In genomic region chr12:25328082-25328712, GRCh38 we compare ENCODE assay signal across 14 cellular contexts.
DNase-seq lines count a peak whose midpoint lies in the region; ATAC-seq, FAIRE-seq and TF ChIP-seq lines count a peak whose summit lies in the region.
"Had no signal": no experiment of that assay in that cellular context is flagged by ENCODE, and none has a peak within 500 bp of the region (broad histone marks: within the 10 kb centered on the region; RNA-seq: fewer than 3 reads in every experiment).

No MANE protein-coding gene starts in this region.

- DNase-seq in GM19239 (ENCODE audit: insufficient read length, low spot score), result no peak
- peak; percentile 77 for DNase-seq in Karpas-422
- peak; percentile 73 for DNase-seq in astrocyte of the hippocampus (ENCODE audit: low read depth, low spot score)
- DNase-seq in left colon, result no peak
- no peak for DNase-seq in glutamatergic neuron
- DNase-seq in HK-2 (ENCODE audit: unreplicated experiment), result no peak
- no peak for DNase-seq in stomach
- DNase-seq: activated CD4-positive, alpha-beta T cell treated with anti-CD3 and anti-CD28 coated beads, Interleukin-2, amount 10 ng/mL, durations not matched to agents 24 days and 14 days; activated naive CD8-positive, alpha-beta T cell treated with anti-CD3 and anti-CD28 coated beads for 36 hours; gastrocnemius medialis; KBM-7; naive B cell; RPMI8226 had no signal

- H3K9me3 Mint-ChIP-seq in glutamatergic neuron (ENCODE audit: unreplicated experiment), result no peaks in the 10 kb centered on the region
- H3K9me3 Mint-ChIP-seq: activated CD4-positive, alpha-beta T cell treated with anti-CD3 and anti-CD28 coated beads, Interleukin-2, amount 10 ng/mL, durations not matched to agents 24 days and 14 days; activated naive CD8-positive, alpha-beta T cell treated with anti-CD3 and anti-CD28 coated beads for 36 hours; naive B cell had no signal

- H3K36me3 ChIP-seq in Karpas-422 (ENCODE audit: insufficient read depth, low read length) (no peaks in the 10 kb centered on the region), stomach (no peaks in the 10 kb centered on the region)
- H3K36me3 ChIP-seq: gastrocnemius medialis, thoracic aorta had no signal

- FAIRE-seq in GM19239 (lab: Jason Lieb, UNC), result peak; percentile 77

- no peak overlapping the region for H3K27ac Mint-ChIP-seq in glutamatergic neuron (ENCODE audit: unreplicated experiment)
- H3K27ac Mint-ChIP-seq: activated CD4-positive, alpha-beta T cell treated with anti-CD3 and anti-CD28 coated beads, Interleukin-2, amount 10 ng/mL, durations not matched to agents 24 days and 14 days; activated naive CD8-positive, alpha-beta T cell treated with anti-CD3 and anti-CD28 coated beads for 36 hours; naive B cell had no signal

- H3K27me3 ChIP-seq in Karpas-422 (ENCODE audit: low read length) (no peaks in the 10 kb centered on the region), stomach (no peaks in the 10 kb centered on the region)
- H3K27me3 ChIP-seq: gastrocnemius medialis had no signal

- H3K4me1 ChIP-seq in Karpas-422 (ENCODE audit: low read length), result peaks cover 41% of the 10 kb centered on the region
- no peaks in the 10 kb centered on the region for H3K4me1 ChIP-seq in stomach

- H3K9me2 ChIP-seq in Karpas-422 (replicated peaks; ENCODE audit: insufficient read depth, low read length), result no peaks in the 10 kb centered on the region

- no peak for TF ChIP-seq EP300 in stomach (IDR thresholded peaks at IDR 0.05)

- H3K27ac ChIP-seq in Karpas-422 (ENCODE audit: low read length) (no peak overlapping the region), stomach (no peak overlapping the region)
- H3K27ac ChIP-seq: gastrocnemius medialis, thoracic aorta had no signal

- no peak overlapping the region; the same call in 1 of the 2 replicates for H3K4me3 ChIP-seq in Karpas-422 (ENCODE audit: low read length)
- H3K4me3 ChIP-seq in stomach, result no peak overlapping the region
- H3K4me3 ChIP-seq: gastrocnemius medialis, thoracic aorta had no signal

- no peak for TF ChIP-seq POLR2A in stomach (IDR thresholded peaks at IDR 0.05)

- peak overlapping the region; percentile 53 for H3K4me2 ChIP-seq in Karpas-422 (ENCODE audit: low read depth, low read length, poor library complexity, severe bottlenecking)

- intact Hi-C loops in left colon (cut with DNase I, micrococcal nuclease) (no loop called here), stomach (cut with DNase I; ENCODE audit: low total_unique reads) (no loop called here)

- TF ChIP-seq CTCF in glutamatergic neuron (IDR thresholded peaks at IDR 0.05; ENCODE audit: partially characterized antibody, unreplicated experiment) (no peak), stomach (IDR thresholded peaks at IDR 0.05) (no peak)

- H3K36me3 Mint-ChIP-seq in glutamatergic neuron (ENCODE audit: unreplicated experiment), result no peaks in the 10 kb centered on the region
- H3K36me3 Mint-ChIP-seq: activated naive CD8-positive, alpha-beta T cell treated with anti-CD3 and anti-CD28 coated beads for 36 hours; naive B cell had no signal

- 38 to 51% (median 45%) methylated on average over 5 of the region's 5 CpGs for WGBS in stomach, 5 donors

- no peaks in the 10 kb centered on the region for H3K79me2 ChIP-seq in Karpas-422 (ENCODE audit: low read length)

- H3K9ac ChIP-seq in Karpas-422 (ENCODE audit: low read length), result no peak overlapping the region

- no peaks in the 10 kb centered on the region for H3K9me3 ChIP-seq in Karpas-422 (ENCODE audit: low read length)
- no peaks in the 10 kb centered on the region for H3K9me3 ChIP-seq in stomach
- H3K9me3 ChIP-seq: gastrocnemius medialis, thoracic aorta had no signal

- H3K4me1 Mint-ChIP-seq in glutamatergic neuron (ENCODE audit: low read depth, unreplicated experiment), result no peaks in the 10 kb centered on the region

- no peak overlapping the region for H3K4me3 Mint-ChIP-seq in glutamatergic neuron (ENCODE audit: unreplicated experiment)
- H3K4me3 Mint-ChIP-seq: activated CD4-positive, alpha-beta T cell treated with anti-CD3 and anti-CD28 coated beads, Interleukin-2, amount 10 ng/mL, durations not matched to agents 24 days and 14 days; activated naive CD8-positive, alpha-beta T cell treated with anti-CD3 and anti-CD28 coated beads for 36 hours; naive B cell had no signal

- peak; percentile 97 for ATAC-seq in left colon
- ATAC-seq: gastrocnemius medialis had no signal

- H4K20me1 ChIP-seq in Karpas-422 (ENCODE audit: insufficient read depth, low read depth, low read length), result no peaks in the 10 kb centered on the region

- H2AFZ ChIP-seq in Karpas-422 (ENCODE audit: low read length), result peak overlapping the region; percentile 23; the same call in 1 of the 2 replicates

- H3K27me3 Mint-ChIP-seq in glutamatergic neuron (ENCODE audit: unreplicated experiment), result no peaks in the 10 kb centered on the region
- H3K27me3 Mint-ChIP-seq: activated naive CD8-positive, alpha-beta T cell treated with anti-CD3 and anti-CD28 coated beads for 36 hours; naive B cell had no signal

Comparison
In these comparisons a context has a peak if more than half of its experiments do, and no peak if none do; other contexts are left out.
1. DNase-seq: peak in Karpas-422 (single experiment) and astrocyte of the hippocampus (single experiment); none in GM19239 (single experiment), left colon (0 of 2), glutamatergic neuron (single experiment), HK-2 (single experiment) and stomach (single experiment).